ENCODE assay signal across 2 cellular contexts in genomic region chr3:134291300-134292254, GRCh38.
TF ChIP-seq lines count a peak whose summit lies in the region.

No MANE protein-coding gene starts in this region.

TF ChIP-seq in IMR-90, 13 proteins besides CTCF, POLR2A, EP300 and RAD21:
- TF ChIP-seq CEBPB (IDR thresholded peaks at IDR 0.05; ENCODE audit: low read depth, low read length) (peak; percentile 84), FOS (IDR thresholded peaks at IDR 0.05; ENCODE audit: low read depth, low read length) (no peak)

TF ChIP-seq in HepG2, 621 proteins besides CTCF, POLR2A, EP300 and RAD21:
- TF ChIP-seq FOXO1 (CRISPR knock-in tag; IDR thresholded peaks at IDR 0.05) (no peak), CEBPB (IDR thresholded peaks at IDR 0.05; ENCODE audit: borderline replicate concordance, low read depth, low read length) (peak; percentile 69), CEBPG (CRISPR knock-in tag; IDR thresholded peaks at IDR 0.05) (peak; percentile 38; the same call in 1 of the 2 replicates), ZNF577 (CRISPR knock-in tag; IDR thresholded peaks at IDR 0.05; ENCODE audit: borderline replicate concordance, low read depth) (no peak), ZNF138 (CRISPR knock-in tag; IDR thresholded peaks at IDR 0.05; ENCODE audit: low read depth) (no peak), ATF7 (IDR thresholded peaks at IDR 0.05) (peak; percentile 38; the same call in 1 of the 2 replicates), ATF7 (CRISPR knock-in tag; IDR thresholded peaks at IDR 0.05) (no peak), PAX8 (CRISPR knock-in tag; IDR thresholded peaks at IDR 0.05; ENCODE audit: borderline replicate concordance) (no peak), PATZ1 (CRISPR knock-in tag; IDR thresholded peaks at IDR 0.05) (no peak), KDM1A (CRISPR knock-in tag; IDR thresholded peaks at IDR 0.05) (no peak), DNMT3B (CRISPR knock-in tag; conservative IDR thresholded peaks at IDR 0.05) (no peak), REST (IDR thresholded peaks at IDR 0.05; ENCODE audit: borderline replicate concordance in 1 of 2, low read depth in 1 of 2, low read length in 2 of 2) (no peak), PHF5A (CRISPR knock-in tag; IDR thresholded peaks at IDR 0.05; ENCODE audit: low read depth, unreplicated experiment) (no peak), ZNF432 (CRISPR knock-in tag; IDR thresholded peaks at IDR 0.05; ENCODE audit: borderline replicate concordance) (no peak), ZNF768 (CRISPR knock-in tag; IDR thresholded peaks at IDR 0.05) (no peak), PAF1 (CRISPR knock-in tag; IDR thresholded peaks at IDR 0.05) (no peak), ZFYVE20 (CRISPR knock-in tag; IDR thresholded peaks at IDR 0.05; ENCODE audit: borderline replicate concordance, low read depth) (no peak)
- TF ChIP-seq, protein P1, sequence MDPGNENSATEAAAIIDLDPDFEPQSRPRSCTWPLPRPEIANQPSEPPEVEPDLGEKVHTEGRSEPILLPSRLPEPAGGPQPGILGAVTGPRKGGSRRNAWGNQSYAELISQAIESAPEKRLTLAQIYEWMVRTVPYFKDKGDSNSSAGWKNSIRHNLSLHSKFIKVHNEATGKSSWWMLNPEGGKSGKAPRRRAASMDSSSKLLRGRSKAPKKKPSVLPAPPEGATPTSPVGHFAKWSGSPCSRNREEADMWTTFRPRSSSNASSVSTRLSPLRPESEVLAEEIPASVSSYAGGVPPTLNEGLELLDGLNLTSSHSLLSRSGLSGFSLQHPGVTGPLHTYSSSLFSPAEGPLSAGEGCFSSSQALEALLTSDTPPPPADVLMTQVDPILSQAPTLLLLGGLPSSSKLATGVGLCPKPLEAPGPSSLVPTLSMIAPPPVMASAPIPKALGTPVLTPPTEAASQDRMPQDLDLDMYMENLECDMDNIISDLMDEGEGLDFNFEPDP (CRISPR knock-in tag; conservative IDR thresholded peaks at IDR 0.05), result no peak
- TF ChIP-seq, protein P2, sequence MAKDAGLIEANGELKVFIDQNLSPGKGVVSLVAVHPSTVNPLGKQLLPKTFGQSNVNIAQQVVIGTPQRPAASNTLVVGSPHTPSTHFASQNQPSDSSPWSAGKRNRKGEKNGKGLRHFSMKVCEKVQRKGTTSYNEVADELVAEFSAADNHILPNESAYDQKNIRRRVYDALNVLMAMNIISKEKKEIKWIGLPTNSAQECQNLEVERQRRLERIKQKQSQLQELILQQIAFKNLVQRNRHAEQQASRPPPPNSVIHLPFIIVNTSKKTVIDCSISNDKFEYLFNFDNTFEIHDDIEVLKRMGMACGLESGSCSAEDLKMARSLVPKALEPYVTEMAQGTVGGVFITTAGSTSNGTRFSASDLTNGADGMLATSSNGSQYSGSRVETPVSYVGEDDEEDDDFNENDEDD (CRISPR knock-in tag; IDR thresholded peaks at IDR 0.05; ENCODE audit: borderline replicate concordance), result no peak
- TF ChIP-seq, protein P3, sequence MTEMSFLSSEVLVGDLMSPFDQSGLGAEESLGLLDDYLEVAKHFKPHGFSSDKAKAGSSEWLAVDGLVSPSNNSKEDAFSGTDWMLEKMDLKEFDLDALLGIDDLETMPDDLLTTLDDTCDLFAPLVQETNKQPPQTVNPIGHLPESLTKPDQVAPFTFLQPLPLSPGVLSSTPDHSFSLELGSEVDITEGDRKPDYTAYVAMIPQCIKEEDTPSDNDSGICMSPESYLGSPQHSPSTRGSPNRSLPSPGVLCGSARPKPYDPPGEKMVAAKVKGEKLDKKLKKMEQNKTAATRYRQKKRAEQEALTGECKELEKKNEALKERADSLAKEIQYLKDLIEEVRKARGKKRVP (CRISPR knock-in tag; IDR thresholded peaks at IDR 0.05), result 0 out of 4 replicates have a peak, but pooled peaks of 1 of the 2 experiments have one; percentile 31
